ENCODE assay signal across 11 cellular contexts in the genomic region with DNA sequence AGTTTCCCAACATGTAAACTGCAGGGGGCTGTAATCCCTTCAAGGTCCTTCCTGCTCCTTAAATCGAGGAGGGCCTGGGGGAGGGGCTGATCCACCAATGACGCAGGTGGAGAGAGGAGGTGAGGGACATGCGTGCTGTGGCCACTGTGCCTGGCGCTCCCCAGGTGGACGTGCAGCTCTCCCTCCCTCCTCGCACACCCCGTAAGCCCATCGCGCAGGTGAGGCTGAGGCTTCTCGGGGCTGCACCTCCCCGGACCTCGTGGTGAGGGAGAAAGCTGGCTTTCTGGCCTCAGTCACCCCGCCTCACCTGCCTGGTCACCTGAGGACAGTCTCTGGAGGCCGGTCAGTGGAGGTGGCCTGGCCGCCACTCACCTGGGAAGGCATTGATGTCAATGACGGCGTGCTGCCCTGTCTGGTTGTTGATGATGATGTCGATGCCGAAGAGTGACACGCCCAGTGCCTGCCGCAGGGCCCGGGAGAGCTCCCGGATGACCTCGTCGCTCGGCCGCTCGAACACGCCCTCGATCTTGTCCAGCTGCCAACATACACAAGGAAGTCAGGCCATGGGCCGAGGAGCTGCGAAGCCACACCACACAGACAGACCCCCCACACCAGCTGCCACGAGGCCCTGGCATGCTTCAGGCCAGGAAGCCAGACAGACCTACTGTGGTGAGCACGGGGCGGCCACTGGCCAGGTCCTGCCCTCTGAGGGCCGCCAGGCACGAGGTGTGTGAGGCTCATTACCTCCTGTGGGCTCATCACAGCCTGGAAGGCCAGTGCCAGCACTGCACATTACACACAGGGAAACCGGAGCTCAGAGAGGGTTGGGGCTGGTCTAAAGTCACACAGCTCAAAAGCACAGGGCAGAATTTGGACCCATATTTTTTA. TPM values are rescaled to one million over a fixed set of nuclear protein-coding genes. Genes with fewer than 3 reads are reported as not detected.
DNase-seq lines count a peak whose midpoint lies in the region; ATAC-seq and TF ChIP-seq lines count a peak whose summit lies in the region.
"Had no signal": no experiment of that assay in that cellular context is flagged by ENCODE, and none has a peak within 500 bp of the region (broad histone marks: within the 10 kb centered on the region; RNA-seq: fewer than 3 reads in every experiment).

No MANE protein-coding gene starts in this region.

- no peak overlapping the region for H4K91ac ChIP-seq in mesenchymal stem cell (ENCODE audit: low read length)

- ATAC-seq in right lobe of liver: peak; percentile 77 to 90 (median 86)

- no peak overlapping the region for H3K23ac ChIP-seq in mesenchymal stem cell (ENCODE audit: low read length in 2 of 2)

- intact Hi-C loops in dendritic cell treated with granulocyte-macrophage colony-stimulating factor and Interleukin-4, amounts not matched to agents 40 ng/mL and 50 ng/mL, for 4 days (cut with micrococcal nuclease): no loop called here
- intact Hi-C loops in right lobe of liver (cut with DNase I): loop anchor here in 1 of 2 donors (10.0 kb wide), 1 partner anchor 61 kb away; no protein-coding TSS in a partner anchor

- H3K9me3 Mint-ChIP-seq in dendritic cell treated with granulocyte-macrophage colony-stimulating factor and Interleukin-4, amounts not matched to agents 40 ng/mL and 50 ng/mL, for 4 days: no peaks in the 10 kb centered on the region
- H3K9me3 Mint-ChIP-seq: memory B cell had no signal

- H3K9me3 ChIP-seq in right lobe of liver (no peaks in the 10 kb centered on the region), mesenchymal stem cell (ENCODE audit: control insufficient read depth, low read length) (no peaks in the 10 kb centered on the region)
- H3K9me3 ChIP-seq: Caco-2 had no signal

- no peak overlapping the region for H3K4me2 ChIP-seq in mesenchymal stem cell (ENCODE audit: low read length, poor library complexity, severe bottlenecking)

- H3K4me1 ChIP-seq in right lobe of liver: peaks cover 0 to 8% (median 4%) of the 10 kb centered on the region in 4 donors
- H3K4me1 ChIP-seq in mesenchymal stem cell (ENCODE audit: control insufficient read depth, insufficient read depth, low read depth, low read length): peaks cover 16% of the 10 kb centered on the region
- H3K4me1 ChIP-seq: Caco-2 had no signal

- H3K27ac ChIP-seq in right lobe of liver (no peak overlapping the region), caudate nucleus (ENCODE audit: low read depth, low read length) (no peak overlapping the region), mesenchymal stem cell (ENCODE audit: low read length, poor library complexity, severe bottlenecking) (no peak overlapping the region)

- WGBS in right lobe of liver (ENCODE audit: insufficient coverage, low coverage, low lambda C conversion rate, missing lambda C conversion rate): 15% methylated on average over 2 of the region's 38 CpGs
- 87% methylated on average over 37 of the region's 38 CpGs for WGBS in mesenchymal stem cell

- no peak overlapping the region for H3K4ac ChIP-seq in mesenchymal stem cell (ENCODE audit: low read depth in 1 of 2, low read length in 2 of 2)

- no peak for TF ChIP-seq POLR2A in right lobe of liver (IDR thresholded peaks at IDR 0.05)

- H2BK12ac ChIP-seq in mesenchymal stem cell (ENCODE audit: low read length in 2 of 2): no peak overlapping the region

- peaks cover 100% of the 10 kb centered on the region for H3K36me3 Mint-ChIP-seq in dendritic cell treated with granulocyte-macrophage colony-stimulating factor and Interleukin-4, amounts not matched to agents 40 ng/mL and 50 ng/mL, for 4 days (ENCODE audit: low read depth)
- H3K36me3 Mint-ChIP-seq: activated naive CD8-positive, alpha-beta T cell had no signal

- H3K36me3 ChIP-seq in right lobe of liver: peaks cover 0 to 5% (median 0%) of the 10 kb centered on the region in 4 donors
- H3K36me3 ChIP-seq in mesenchymal stem cell (ENCODE audit: control insufficient read depth in 1 of 2, insufficient read depth in 2 of 2, low read depth in 1 of 2, low read length in 2 of 2): peaks cover 24 to 36% of the 10 kb centered on the region in 2 experiments

- TF ChIP-seq CTCF in AG09319 (IDR thresholded peaks at IDR 0.05; ENCODE audit: low read depth, low read length) (no peak), right lobe of liver (IDR thresholded peaks at IDR 0.05) (no peak)

- no peak overlapping the region for H2BK5ac ChIP-seq in mesenchymal stem cell (ENCODE audit: low read depth, low read length, poor library complexity, severe bottlenecking)

- H3K79me1 ChIP-seq in mesenchymal stem cell (replicated peaks; ENCODE audit: low read length, poor library complexity, severe bottlenecking): no peaks in the 10 kb centered on the region

- H3K14ac ChIP-seq in mesenchymal stem cell (ENCODE audit: low read length in 2 of 2): no peak overlapping the region

- peak; percentile 5 for DNase-seq in AG09319 (ENCODE audit: extremely low read depth, low read depth)
- DNase-seq in NCI-H2029 (lab: John Stamatoyannopoulos, UW): peak; percentile 77
- peak; percentile 84 to 88 (median 88) for DNase-seq in right lobe of liver
- DNase-seq in stimulated activated CD4-positive, alpha-beta T cell treated with anti-CD3 and anti-CD28 coated beads, Interleukin-1b, Interleukin-23, amount 100 ng/mL, for 48 hours: no peak
- no peak for DNase-seq in NOMO-1 treated with DMSO at 0.1 percent for 48 hours (lab: John Stamatoyannopoulos, UW; ENCODE audit: unreplicated experiment)
- no peak for DNase-seq in caudate nucleus (lab: John Stamatoyannopoulos, UW)
- DNase-seq in mesenchymal stem cell: no peak
- DNase-seq: Caco-2 had no signal

- H3K4me3 ChIP-seq in right lobe of liver (no peak overlapping the region), mesenchymal stem cell (ENCODE audit: insufficient read depth in 1 of 2, low read depth in 1 of 2, low read length in 2 of 2) (no peak overlapping the region)

- no peak overlapping the region for H4K8ac ChIP-seq in mesenchymal stem cell (ENCODE audit: low read length)

- no peak overlapping the region for H3K4me3 Mint-ChIP-seq in dendritic cell treated with granulocyte-macrophage colony-stimulating factor and Interleukin-4, amounts not matched to agents 40 ng/mL and 50 ng/mL, for 4 days
- H3K4me3 Mint-ChIP-seq: activated naive CD8-positive, alpha-beta T cell; memory B cell had no signal

- H3K18ac ChIP-seq in mesenchymal stem cell (ENCODE audit: low read depth in 1 of 2, low read length in 2 of 2): no peak overlapping the region

- peak overlapping the region; percentile 24 for H3K27ac Mint-ChIP-seq in dendritic cell treated with granulocyte-macrophage colony-stimulating factor and Interleukin-4, amounts not matched to agents 40 ng/mL and 50 ng/mL, for 4 days
- H3K27ac Mint-ChIP-seq: activated naive CD8-positive, alpha-beta T cell; memory B cell had no signal

- no peak overlapping the region for H2AK5ac ChIP-seq in mesenchymal stem cell (ENCODE audit: low read length, severe bottlenecking)

- H2BK120ac ChIP-seq in mesenchymal stem cell (ENCODE audit: low read depth, low read length): no peak overlapping the region

- no peaks in the 10 kb centered on the region for H3K4me1 Mint-ChIP-seq in dendritic cell treated with granulocyte-macrophage colony-stimulating factor and Interleukin-4, amounts not matched to agents 40 ng/mL and 50 ng/mL, for 4 days (ENCODE audit: low read depth)

- H2AFZ ChIP-seq in mesenchymal stem cell (ENCODE audit: low read depth, low read length): no peak overlapping the region

- H3K9ac ChIP-seq in mesenchymal stem cell (ENCODE audit: low read length): no peak overlapping the region

- H3K27me3 Mint-ChIP-seq in dendritic cell treated with granulocyte-macrophage colony-stimulating factor and Interleukin-4, amounts not matched to agents 40 ng/mL and 50 ng/mL, for 4 days: no peaks in the 10 kb centered on the region
- H3K27me3 Mint-ChIP-seq: activated naive CD8-positive, alpha-beta T cell; memory B cell had no signal

- no peak overlapping the region for H2BK15ac ChIP-seq in mesenchymal stem cell (ENCODE audit: low read depth, poor library complexity, severe bottlenecking)

- H3K27me3 ChIP-seq in right lobe of liver: no peaks in the 10 kb centered on the region
- no peaks in the 10 kb centered on the region for H3K27me3 ChIP-seq in mesenchymal stem cell (ENCODE audit: control insufficient read depth in 1 of 2, insufficient read depth in 1 of 2, low read length in 2 of 2)

RNA-seq across cellular contexts. Expression of a gene that starts 23.3 kb away (rescaled TPM):
- total RNA-seq in right lobe of liver: under 1 TPM in 2 of 6 experiments, not detected in 4; 0.18 to 0.25 TPM
- not detected for polyA plus RNA-seq in mesenchymal stem cell (2013, experiment 1 of 2)
- polyA plus RNA-seq in mesenchymal stem cell (2013, experiment 2 of 2): not detected
- total RNA-seq: Caco-2 had no signal

Comparison
In these comparisons a context has a peak if more than half of its experiments do, and no peak if none do; other contexts are left out.
1. DNase-seq: peak in AG09319 (single experiment), NCI-H2029 (single experiment) and right lobe of liver (3 of 3); none in stimulated activated CD4-positive, alpha-beta T cell treated with anti-CD3 and anti-CD28 coated beads, Interleukin-1b, Interleukin-23, amount 100 ng/mL, for 48 hours (single experiment), NOMO-1 treated with DMSO at 0.1 percent for 48 hours (single experiment), caudate nucleus (0 of 61) and mesenchymal stem cell (single experiment).